ENCODE assay signal across 8 cellular contexts in the genomic region with DNA sequence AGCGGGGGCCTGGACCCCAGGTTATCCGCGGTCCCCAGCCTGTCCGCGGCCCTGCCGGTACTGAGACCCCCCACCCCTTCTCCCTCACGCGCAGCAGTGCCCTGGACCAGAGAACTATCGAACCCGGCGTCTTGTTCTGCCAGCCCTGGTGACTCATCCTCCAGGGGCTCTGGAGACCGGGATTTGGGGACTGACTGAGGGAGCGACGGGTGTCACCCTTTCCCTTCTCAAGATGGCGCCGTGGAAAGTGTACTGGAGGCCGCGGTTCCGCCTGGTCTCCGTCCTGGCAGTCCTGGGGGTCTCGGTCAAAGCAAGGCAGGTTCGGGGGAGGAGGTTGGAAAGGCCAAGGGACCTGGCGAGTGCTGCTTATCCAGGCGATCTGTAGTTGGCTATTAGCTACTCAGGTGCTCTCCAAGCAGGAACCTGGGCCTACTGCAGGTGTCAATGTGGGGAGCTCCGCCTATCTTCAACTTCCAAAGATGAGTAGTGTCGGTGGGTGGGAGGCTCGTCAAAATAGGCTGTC. TPM values are rescaled to one million over a fixed set of nuclear protein-coding genes. Genes with fewer than 3 reads are reported as not detected.
DNase-seq lines count a peak whose midpoint lies in the region; ATAC-seq and TF ChIP-seq lines count a peak whose summit lies in the region.

No MANE protein-coding gene starts in this region.

- H3K27ac ChIP-seq in heart right ventricle: peak overlapping the region; percentile 89 to 99 (median 98)

- H3K36me3 ChIP-seq in BJ (ENCODE audit: control insufficient read depth, insufficient read depth, low read length) (peaks cover 8% of the 10 kb centered on the region), adipocyte (ENCODE audit: control insufficient read depth, insufficient read depth, low read length, severe bottlenecking) (peaks cover 20% of the 10 kb centered on the region), heart right ventricle (peaks cover 0 to 26% (median 5%) of the 10 kb centered on the region in 9 donors)

- H3K9ac ChIP-seq in adipocyte (ENCODE audit: low read length): peak overlapping the region; percentile 96

- POLR2A ChIA-PET in BJ (lab: Charles Lee): no interaction called here

- TF ChIP-seq CTCF in BJ (IDR thresholded peaks at IDR 0.05; ENCODE audit: insufficient read depth, low read depth, low read length) (no peak), heart right ventricle (IDR thresholded peaks at IDR 0.05) (no peak)

- intact Hi-C loops in heart right ventricle (cut with DNase I) (loop anchor here in 8 of 10 donors (1.0 to 10.0 kb wide), 12 partner anchors 59 to 240 kb away; a partner anchor contains a TSS), posterior cingulate gyrus (cut with DNase I) (loop anchor here (1.0 to 5.0 kb wide), 3 partner anchors 60 to 240 kb away; a partner anchor contains a TSS)

- H3K4me1 ChIP-seq in adipocyte (ENCODE audit: control insufficient read depth, insufficient read depth, low read length) (peaks cover 19% of the 10 kb centered on the region), heart right ventricle (peaks cover 0 to 49% (median 38%) of the 10 kb centered on the region in 9 donors)

- H3K4me3 ChIP-seq in BJ (ENCODE audit: low read depth, low read length): peak overlapping the region; percentile 74
- peak overlapping the region; percentile 99 for H3K4me3 ChIP-seq in adipocyte (ENCODE audit: low read length)
- peak overlapping the region; percentile 79 to 99 (median 98) for H3K4me3 ChIP-seq in heart right ventricle

- WGBS in heart right ventricle, 2 donors: 0 to 1% methylated on average over 27 of the region's 27 CpGs

- DNase-seq in BJ (ENCODE audit: low read depth) (no peak), HT1080 (ENCODE audit: low read depth) (peak; percentile 51), SK-N-DZ (ENCODE audit: low spot score) (peak; percentile 44), adipocyte (ENCODE audit: low read depth) (peak; percentile 84), heart right ventricle (peak in 1 of 2 donors; percentile 52), posterior cingulate gyrus (peak; percentile 22 to 91 (median 42))

- CTCF ChIA-PET in BJ (lab: Yijun Ruan, JAX): no interaction called here

- ATAC-seq in GM19467 (IDR thresholded peaks at IDR 0.05; ENCODE audit: unreplicated experiment): peak; percentile 14
- ATAC-seq in heart right ventricle: peak; percentile 17 to 66 (median 41)
- no peak for ATAC-seq in GM18858 (IDR thresholded peaks at IDR 0.05; ENCODE audit: unreplicated experiment)

- H3K27me3 ChIP-seq in BJ (ENCODE audit: control insufficient read depth, insufficient read depth, low read length) (no peaks in the 10 kb centered on the region), adipocyte (replicated peaks; ENCODE audit: control insufficient read depth, insufficient read depth, low read length) (no peaks in the 10 kb centered on the region), heart right ventricle (no peaks in the 10 kb centered on the region)

- no peaks in the 10 kb centered on the region for H3K9me3 ChIP-seq in adipocyte (ENCODE audit: control insufficient read depth, low read length)
- no peaks in the 10 kb centered on the region for H3K9me3 ChIP-seq in heart right ventricle

RNA-seq across cellular contexts. Expression of a gene that starts 0.7 kb away (rescaled TPM):
- polyA plus RNA-seq in BJ (2011; rRNA removed) (29.8 and 36.0 TPM in 2 replicates), heart right ventricle (10 to 100 TPM; 33.9 to 41.3 TPM)
- 13.5 and 14.5 TPM in 2 replicates for polyA minus RNA-seq in BJ (2011; rRNA and poly(A)+ RNA removed)
- total RNA-seq in HT1080 (2014; rRNA removed; shearing (Covaris generic)): 44.7 and 66.5 TPM in 2 replicates
- 49.9 and 73.8 TPM in 2 replicates for polyA plus RNA-seq in HT1080 (2015; cell fraction: cytosol; rRNA removed)
- 44.1 and 47.7 TPM in 2 replicates for polyA plus RNA-seq in HT1080 (2015; cell fraction: nucleus; rRNA removed)
- polyA plus RNA-seq in SK-N-DZ (2014; cell fraction: cytosol; rRNA removed): 30.3 and 31.4 TPM in 2 replicates
- polyA plus RNA-seq in SK-N-DZ (2014; cell fraction: nucleus; rRNA removed): 13.4 and 20.1 TPM in 2 replicates
- total RNA-seq in heart right ventricle: 10 to 100 TPM; 52.2 to 80.9 (median 66.9) TPM

RNA-seq across cellular contexts. Expression of a gene that starts 13.6 kb away (rescaled TPM):
- 0.29 and 0.42 TPM in 2 replicates for polyA plus RNA-seq in BJ (2011; rRNA removed)
- polyA minus RNA-seq in BJ (2011; rRNA and poly(A)+ RNA removed): 0.43 and 2.8 TPM in 2 replicates
- 1.8 TPM in 1 of 2 replicates, not detected in the other for total RNA-seq in HT1080 (2014; rRNA removed; shearing (Covaris generic))
- 1.1 TPM in 1 of 2 replicates, not detected in the other for polyA plus RNA-seq in HT1080 (2015; cell fraction: cytosol; rRNA removed)
- polyA plus RNA-seq in HT1080 (2015; cell fraction: nucleus; rRNA removed): 3.3 TPM in 1 of 2 replicates, not detected in the other
- 0.08 and 0.34 TPM in 2 replicates for polyA plus RNA-seq in SK-N-DZ (2014; cell fraction: cytosol; rRNA removed)
- polyA plus RNA-seq in SK-N-DZ (2014; cell fraction: nucleus; rRNA removed): 0.05 TPM in 1 of 2 replicates, not detected in the other
- under 1 TPM in 8 of 10 donors, not detected in 2; 0.34 to 0.94 (median 0.64) TPM for total RNA-seq in heart right ventricle
- 1 to 10 TPM in 1 of 2 donors, under 1 TPM in 1; 0.19 to 1.6 TPM for polyA plus RNA-seq in heart right ventricle
